ENCODE assay signal across 8 cellular contexts in the genomic region with DNA sequence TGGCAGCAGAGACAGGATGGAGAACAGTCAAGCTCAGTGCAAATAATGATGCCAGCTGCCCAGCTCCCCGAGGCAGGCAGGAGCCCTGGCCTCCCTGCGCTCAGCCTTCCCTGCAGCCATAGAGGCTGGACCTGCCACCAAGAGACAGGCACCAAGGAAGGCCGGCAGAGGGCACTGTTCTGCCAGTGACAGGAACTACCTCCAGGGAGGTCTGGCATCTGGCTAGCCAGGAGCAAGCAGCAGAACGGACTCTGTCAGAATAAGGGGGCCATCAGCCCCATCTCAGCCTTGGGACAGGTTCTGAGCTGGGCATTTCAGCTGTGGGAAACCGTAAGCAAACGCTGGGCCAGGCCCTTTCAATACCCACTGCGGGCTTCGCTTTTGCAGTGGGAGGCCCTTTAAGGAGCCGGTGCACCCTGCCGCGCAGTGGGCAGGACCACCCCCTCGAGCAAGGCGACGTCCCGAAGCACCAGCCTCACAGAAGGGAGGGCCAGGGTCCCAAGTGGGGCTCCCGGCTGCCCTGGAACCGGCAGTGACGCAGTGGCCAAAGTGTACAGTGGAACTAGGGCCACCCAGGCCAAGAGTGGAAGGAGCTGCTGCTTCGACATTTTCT. TPM values are rescaled to one million over a fixed set of nuclear protein-coding genes. Genes with fewer than 3 reads are reported as not detected.
DNase-seq lines count a peak whose midpoint lies in the region; ATAC-seq lines count a peak whose summit lies in the region.

No MANE protein-coding gene starts in this region.

- ATAC-seq in GM19452 (IDR thresholded peaks at IDR 0.05; ENCODE audit: unreplicated experiment) = no peak

- peak; percentile 60 to 78 for DNase-seq in SHP77 (lab: John Stamatoyannopoulos, UW)
- no peak for DNase-seq in SHP77 treated with DMSO at 0.1 percent for 48 hours (lab: John Stamatoyannopoulos, UW)
- DNase-seq in NCI-H2227 (lab: John Stamatoyannopoulos, UW; ENCODE audit: unreplicated experiment) = peak; percentile 57
- DNase-seq in activated CD4-positive, alpha-beta T cell treated with anti-CD3 and anti-CD28 coated beads, Interleukin-2, amount 50 U/mL, for 1 hour = peak; percentile 72
- peak; percentile 86 for DNase-seq in dermis blood vessel endothelial cell
- peak; percentile 79 for DNase-seq in medulla oblongata (ENCODE audit: extremely low spot score)
- peak; percentile 46 for DNase-seq in stimulated activated CD8-positive, alpha-beta memory T cell treated with anti-CD3 and anti-CD28 coated beads, Interleukin-15, amount 100 ng/mL, for 24 hours (ENCODE audit: low read depth)

RNA-seq across cellular contexts. Expression of a gene that starts 18.2 kb away (rescaled TPM):
- 11.1 and 19.4 TPM in 2 replicates for total RNA-seq in dermis blood vessel endothelial cell

RNA-seq across cellular contexts. Expression of a gene that starts 54.2 kb away (rescaled TPM):
- not detected in 2 replicates for total RNA-seq in dermis blood vessel endothelial cell

RNA-seq across cellular contexts. Expression of a gene that starts 59.1 kb away (rescaled TPM):
- not detected in 2 replicates for total RNA-seq in dermis blood vessel endothelial cell
